Comparison of ENCODE assay signal across 18 cellular contexts in the genomic region with DNA sequence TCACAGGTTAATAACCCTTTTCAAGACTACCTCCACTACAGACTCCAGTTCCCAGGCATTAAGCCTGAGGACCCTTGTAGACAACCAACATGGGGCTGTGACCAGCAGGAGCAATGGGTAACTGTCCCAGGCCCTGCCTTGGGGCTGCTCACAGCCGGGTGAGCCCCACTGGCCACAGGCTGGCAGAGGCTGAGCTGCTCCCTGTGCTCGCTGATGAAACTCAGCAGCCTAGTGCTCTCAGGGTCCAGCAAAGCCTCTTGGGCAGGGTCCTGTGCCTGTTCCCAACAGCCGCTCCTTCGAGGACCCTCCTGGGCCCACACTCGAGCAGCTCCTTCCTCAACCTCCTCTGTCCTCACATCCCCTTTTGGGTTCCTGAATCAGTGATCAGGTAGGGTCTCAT.
DNase-seq lines count a peak whose midpoint lies in the region; ATAC-seq and TF ChIP-seq lines count a peak whose summit lies in the region.
"Had no signal": no experiment of that assay in that cellular context is flagged by ENCODE, and none has a peak within 500 bp of the region (broad histone marks: within the 10 kb centered on the region; RNA-seq: fewer than 3 reads in every experiment).

No MANE protein-coding gene starts in this region.

- intact Hi-C loops in CD14-positive monocyte (cut with micrococcal nuclease) = no loop called here

- no peak overlapping the region for H3K4me3 ChIP-seq in OCI-LY3 (ENCODE audit: low read length)
- H3K4me3 ChIP-seq in hepatocyte = no peak overlapping the region
- H3K4me3 ChIP-seq: GM23338 had no signal

- peak overlapping the region; percentile 23 for H3K9ac ChIP-seq in OCI-LY3 (ENCODE audit: low read length)

- H3K9me3 Mint-ChIP-seq in CD14-positive monocyte = peaks cover 0 to 2% (median 0%) of the 10 kb centered on the region in 7 donors
- H3K9me3 Mint-ChIP-seq: CD4-positive, alpha-beta T cell; GM23338; HFFc6; IgD-negative memory B cell had no signal

- peak overlapping the region in 4 of 7 donors; percentile 13 to 79 (median 45) for H3K27ac Mint-ChIP-seq in CD14-positive monocyte
- H3K27ac Mint-ChIP-seq: CD4-positive, alpha-beta T cell; GM23338; HFFc6 had no signal

- ATAC-seq in GM19328 (IDR thresholded peaks at IDR 0.05; ENCODE audit: unreplicated experiment) (no peak), SK-N-SH treated with all-trans-retinoic acid at 6 μM for 48 hours (no peak)
- ATAC-seq: GM23338, HCT116, HepG2 had no signal

- TF ChIP-seq CTCF in CD14-positive monocyte (IDR thresholded peaks at IDR 0.05) = no peak
- TF ChIP-seq CTCF in OCI-LY3 (IDR thresholded peaks at IDR 0.05; ENCODE audit: low read depth, low read length) = no peak
- TF ChIP-seq CTCF in hepatocyte (IDR thresholded peaks at IDR 0.05; ENCODE audit: poor library complexity) = no peak

- H3K27me3 Mint-ChIP-seq in CD14-positive monocyte (ENCODE audit: low read depth in 3 of 3) = peaks cover 3 to 9% (median 5%) of the 10 kb centered on the region in 3 donors

- WGBS in hepatocyte (ENCODE audit: low lambda C conversion rate, missing lambda C conversion rate) = 82% methylated on average over 5 of the region's 5 CpGs

- no peaks in the 10 kb centered on the region for H3K36me3 Mint-ChIP-seq in CD14-positive monocyte

- no peaks in the 10 kb centered on the region for H4K20me1 ChIP-seq in OCI-LY3 (ENCODE audit: insufficient read depth, low read length)
- no peaks in the 10 kb centered on the region for H4K20me1 ChIP-seq in hepatocyte (ENCODE audit: insufficient read depth, poor library complexity, severe bottlenecking)

- no peak overlapping the region for H3K4me3 Mint-ChIP-seq in CD14-positive monocyte
- H3K4me3 Mint-ChIP-seq: CD4-positive, alpha-beta T cell; GM23338; HFFc6 had no signal

- H3K36me3 ChIP-seq in OCI-LY3 (replicated peaks; ENCODE audit: low read depth, low read length) = peaks cover 13% of the 10 kb centered on the region
- no peaks in the 10 kb centered on the region for H3K36me3 ChIP-seq in hepatocyte (replicated peaks; ENCODE audit: insufficient read depth, low read depth)

- H3K27me3 ChIP-seq in OCI-LY3 (ENCODE audit: low read depth, low read length) (peaks cover 10% of the 10 kb centered on the region), hepatocyte (peaks cover 16% of the 10 kb centered on the region)

- peaks cover 26% of the 10 kb centered on the region for H3K4me1 Mint-ChIP-seq in CD14-positive monocyte

- H3K9me3 ChIP-seq in OCI-LY3 (ENCODE audit: insufficient read depth, low read length) = no peaks in the 10 kb centered on the region
- no peaks in the 10 kb centered on the region for H3K9me3 ChIP-seq in hepatocyte (ENCODE audit: low read depth)
- H3K9me3 ChIP-seq: Caco-2 had no signal

- H3K9me2 ChIP-seq in hepatocyte (replicated peaks; ENCODE audit: insufficient read depth) = no peaks in the 10 kb centered on the region

- DNase-seq in CD14-positive monocyte (ENCODE audit: low spot score) (no peak), hepatocyte (ENCODE audit: low spot score) (no peak), ureter (ENCODE audit: low spot score) (no peak)
- DNase-seq: ACHN; Caco-2; CD4-positive, alpha-beta T cell; DMS153; DMS79; GF-D8; HFFc6; Kasumi-1 had no signal

- H3K79me2 ChIP-seq in OCI-LY3 (ENCODE audit: low read length) (no peaks in the 10 kb centered on the region), hepatocyte (no peaks in the 10 kb centered on the region)

- H3K4me1 ChIP-seq in OCI-LY3 (ENCODE audit: low read length) (peaks cover 43% of the 10 kb centered on the region), hepatocyte (ENCODE audit: insufficient read depth) (peaks cover 7% of the 10 kb centered on the region)

- H2AFZ ChIP-seq in OCI-LY3 (ENCODE audit: low read depth, low read length) (no peak overlapping the region), hepatocyte (no peak overlapping the region)
- H2AFZ ChIP-seq: GM23338 had no signal

- H3K4me2 ChIP-seq in OCI-LY3 (ENCODE audit: low read length) (peak overlapping the region; percentile 59), hepatocyte (no peak overlapping the region)
- H3K4me2 ChIP-seq: GM23338 had no signal

- H3K27ac ChIP-seq in OCI-LY3 (ENCODE audit: low read length) (peak overlapping the region; percentile 69), hepatocyte (peak overlapping the region; percentile 51)

TF ChIP-seq in SK-N-SH treated with all-trans-retinoic acid at 6 μM for 48 hours, 23 proteins besides CTCF, POLR2A, EP300 and RAD21 (continues in another document):
- TF ChIP-seq, protein P1, sequence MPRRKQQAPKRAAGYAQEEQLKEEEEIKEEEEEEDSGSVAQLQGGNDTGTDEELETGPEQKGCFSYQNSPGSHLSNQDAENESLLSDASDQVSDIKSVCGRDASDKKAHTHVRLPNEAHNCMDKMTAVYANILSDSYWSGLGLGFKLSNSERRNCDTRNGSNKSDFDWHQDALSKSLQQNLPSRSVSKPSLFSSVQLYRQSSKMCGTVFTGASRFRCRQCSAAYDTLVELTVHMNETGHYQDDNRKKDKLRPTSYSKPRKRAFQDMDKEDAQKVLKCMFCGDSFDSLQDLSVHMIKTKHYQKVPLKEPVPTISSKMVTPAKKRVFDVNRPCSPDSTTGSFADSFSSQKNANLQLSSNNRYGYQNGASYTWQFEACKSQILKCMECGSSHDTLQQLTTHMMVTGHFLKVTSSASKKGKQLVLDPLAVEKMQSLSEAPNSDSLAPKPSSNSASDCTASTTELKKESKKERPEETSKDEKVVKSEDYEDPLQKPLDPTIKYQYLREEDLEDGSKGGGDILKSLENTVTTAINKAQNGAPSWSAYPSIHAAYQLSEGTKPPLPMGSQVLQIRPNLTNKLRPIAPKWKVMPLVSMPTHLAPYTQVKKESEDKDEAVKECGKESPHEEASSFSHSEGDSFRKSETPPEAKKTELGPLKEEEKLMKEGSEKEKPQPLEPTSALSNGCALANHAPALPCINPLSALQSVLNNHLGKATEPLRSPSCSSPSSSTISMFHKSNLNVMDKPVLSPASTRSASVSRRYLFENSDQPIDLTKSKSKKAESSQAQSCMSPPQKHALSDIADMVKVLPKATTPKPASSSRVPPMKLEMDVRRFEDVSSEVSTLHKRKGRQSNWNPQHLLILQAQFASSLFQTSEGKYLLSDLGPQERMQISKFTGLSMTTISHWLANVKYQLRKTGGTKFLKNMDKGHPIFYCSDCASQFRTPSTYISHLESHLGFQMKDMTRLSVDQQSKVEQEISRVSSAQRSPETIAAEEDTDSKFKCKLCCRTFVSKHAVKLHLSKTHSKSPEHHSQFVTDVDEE (CRISPR knock-in tag; IDR thresholded peaks at IDR 0.05) = no peak
- TF ChIP-seq ZC3H10 (CRISPR knock-in tag; IDR thresholded peaks at IDR 0.05) = no peak
- no peak for TF ChIP-seq ZNF565 (CRISPR knock-in tag; conservative IDR thresholded peaks at IDR 0.05; ENCODE audit: low read depth)
- no peak for TF ChIP-seq ZFP3 (CRISPR knock-in tag; IDR thresholded peaks at IDR 0.05)
- TF ChIP-seq TOX (CRISPR knock-in tag; IDR thresholded peaks at IDR 0.05; ENCODE audit: borderline replicate concordance) = no peak
- TF ChIP-seq BACH2 (CRISPR knock-in tag; IDR thresholded peaks at IDR 0.05; ENCODE audit: borderline replicate concordance) = no peak
- TF ChIP-seq, protein P2, sequence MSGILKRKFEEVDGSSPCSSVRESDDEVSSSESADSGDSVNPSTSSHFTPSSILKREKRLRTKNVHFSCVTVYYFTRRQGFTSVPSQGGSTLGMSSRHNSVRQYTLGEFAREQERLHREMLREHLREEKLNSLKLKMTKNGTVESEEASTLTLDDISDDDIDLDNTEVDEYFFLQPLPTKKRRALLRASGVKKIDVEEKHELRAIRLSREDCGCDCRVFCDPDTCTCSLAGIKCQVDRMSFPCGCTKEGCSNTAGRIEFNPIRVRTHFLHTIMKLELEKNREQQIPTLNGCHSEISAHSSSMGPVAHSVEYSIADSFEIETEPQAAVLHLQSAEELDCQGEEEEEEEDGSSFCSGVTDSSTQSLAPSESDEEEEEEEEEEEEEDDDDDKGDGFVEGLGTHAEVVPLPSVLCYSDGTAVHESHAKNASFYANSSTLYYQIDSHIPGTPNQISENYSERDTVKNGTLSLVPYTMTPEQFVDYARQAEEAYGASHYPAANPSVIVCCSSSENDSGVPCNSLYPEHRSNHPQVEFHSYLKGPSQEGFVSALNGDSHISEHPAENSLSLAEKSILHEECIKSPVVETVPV (CRISPR knock-in tag; IDR thresholded peaks at IDR 0.05) = no peak
- no peak for TF ChIP-seq CSDC2 (CRISPR knock-in tag; IDR thresholded peaks at IDR 0.05)
- TF ChIP-seq ZNF8 (CRISPR knock-in tag; IDR thresholded peaks at IDR 0.05) = no peak
- TF ChIP-seq, protein P3, sequence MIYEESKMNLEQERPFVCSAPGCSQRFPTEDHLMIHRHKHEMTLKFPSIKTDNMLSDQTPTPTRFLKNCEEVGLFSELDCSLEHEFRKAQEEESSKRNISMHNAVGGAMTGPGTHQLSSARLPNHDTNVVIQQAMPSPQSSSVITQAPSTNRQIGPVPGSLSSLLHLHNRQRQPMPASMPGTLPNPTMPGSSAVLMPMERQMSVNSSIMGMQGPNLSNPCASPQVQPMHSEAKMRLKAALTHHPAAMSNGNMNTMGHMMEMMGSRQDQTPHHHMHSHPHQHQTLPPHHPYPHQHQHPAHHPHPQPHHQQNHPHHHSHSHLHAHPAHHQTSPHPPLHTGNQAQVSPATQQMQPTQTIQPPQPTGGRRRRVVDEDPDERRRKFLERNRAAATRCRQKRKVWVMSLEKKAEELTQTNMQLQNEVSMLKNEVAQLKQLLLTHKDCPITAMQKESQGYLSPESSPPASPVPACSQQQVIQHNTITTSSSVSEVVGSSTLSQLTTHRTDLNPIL (CRISPR knock-in tag; IDR thresholded peaks at IDR 0.05; ENCODE audit: low read depth) = no peak
- TF ChIP-seq, protein P4, sequence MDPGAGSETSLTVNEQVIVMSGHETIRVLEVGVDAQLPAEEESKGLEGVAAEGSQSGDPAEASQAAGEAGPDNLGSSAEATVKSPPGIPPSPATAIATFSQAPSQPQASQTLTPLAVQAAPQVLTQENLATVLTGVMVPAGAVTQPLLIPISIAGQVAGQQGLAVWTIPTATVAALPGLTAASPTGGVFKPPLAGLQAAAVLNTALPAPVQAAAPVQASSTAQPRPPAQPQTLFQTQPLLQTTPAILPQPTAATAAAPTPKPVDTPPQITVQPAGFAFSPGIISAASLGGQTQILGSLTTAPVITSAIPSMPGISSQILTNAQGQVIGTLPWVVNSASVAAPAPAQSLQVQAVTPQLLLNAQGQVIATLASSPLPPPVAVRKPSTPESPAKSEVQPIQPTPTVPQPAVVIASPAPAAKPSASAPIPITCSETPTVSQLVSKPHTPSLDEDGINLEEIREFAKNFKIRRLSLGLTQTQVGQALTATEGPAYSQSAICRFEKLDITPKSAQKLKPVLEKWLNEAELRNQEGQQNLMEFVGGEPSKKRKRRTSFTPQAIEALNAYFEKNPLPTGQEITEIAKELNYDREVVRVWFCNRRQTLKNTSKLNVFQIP (CRISPR knock-in tag; IDR thresholded peaks at IDR 0.05; ENCODE audit: borderline replicate concordance, low read depth) = no peak
- no peak for TF ChIP-seq TCF4 (CRISPR knock-in tag; IDR thresholded peaks at IDR 0.05; ENCODE audit: borderline replicate concordance)
- no peak for TF ChIP-seq GLIS3 (CRISPR knock-in tag; IDR thresholded peaks at IDR 0.05)
- no peak for TF ChIP-seq ZNF70 (CRISPR knock-in tag; IDR thresholded peaks at IDR 0.05)
- no peak for TF ChIP-seq SNAI2 (CRISPR knock-in tag; IDR thresholded peaks at IDR 0.05)
- TF ChIP-seq ISL1 (CRISPR knock-in tag; IDR thresholded peaks at IDR 0.05) = no peak
- TF ChIP-seq OSR1 (CRISPR knock-in tag; IDR thresholded peaks at IDR 0.05) = no peak
